Comparison of ENCODE assay signal across 9 cellular contexts in the genomic region with DNA sequence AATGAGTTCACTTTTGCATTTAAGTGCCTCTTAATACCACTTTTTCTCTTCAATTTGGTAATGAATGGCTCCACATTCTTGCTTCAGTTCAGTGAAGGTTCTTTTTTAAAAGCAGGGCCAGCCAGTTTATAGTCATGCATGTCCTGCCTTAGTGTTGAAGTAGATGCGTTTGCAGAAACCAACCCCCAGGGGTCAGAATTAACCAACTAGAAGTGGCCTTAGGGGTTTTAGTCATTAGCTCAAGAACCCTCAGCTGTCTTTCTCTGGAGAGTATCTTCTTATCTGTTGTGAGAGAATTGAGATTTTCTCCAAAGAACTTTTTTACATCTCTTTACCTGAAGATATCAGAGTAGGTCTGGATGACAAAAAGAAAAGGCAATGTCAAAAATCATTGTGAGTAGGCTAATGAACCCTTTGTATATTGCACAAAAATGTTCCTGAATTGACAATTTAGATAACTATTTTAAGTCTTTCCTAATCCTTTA.
DNase-seq lines count a peak whose midpoint lies in the region; ATAC-seq and TF ChIP-seq lines count a peak whose summit lies in the region.
"Had no signal": no experiment of that assay in that cellular context is flagged by ENCODE, and none has a peak within 500 bp of the region (broad histone marks: within the 10 kb centered on the region; RNA-seq: fewer than 3 reads in every experiment).

No MANE protein-coding gene starts in this region.

- intact Hi-C loops in activated B cell treated with CpG ODN at 0.5 μM for 24 hours (cut with micrococcal nuclease) = loop anchor here (1.0 to 10.0 kb wide), 3 partner anchors 154 to 778 kb away; no protein-coding TSS in a partner anchor

- no peaks in the 10 kb centered on the region for H3K27me3 ChIP-seq in neural cell (ENCODE audit: insufficient read depth, low read depth, low read length)

- no peaks in the 10 kb centered on the region for H3K9me2 ChIP-seq in neural cell (ENCODE audit: insufficient read depth, low read length)

- H3F3A ChIP-seq in neural cell (ENCODE audit: insufficient read depth, low read length, poor library complexity, severe bottlenecking) = no peaks in the 10 kb centered on the region

- peak; percentile 19 to 39 for DNase-seq in SHP77 (lab: John Stamatoyannopoulos, UW)
- no peak for DNase-seq in SHP77 treated with DMSO at 0.1 percent for 48 hours (lab: John Stamatoyannopoulos, UW)
- peak; percentile 68 for DNase-seq in NCI-H2227 treated with DMSO at 0.1 percent for 48 hours (lab: John Stamatoyannopoulos, UW)
- DNase-seq in activated B cell treated with CpG ODN at 0.5 μM for 24 hours = no peak
- peak; percentile 70 for DNase-seq in fibroblast of the aortic adventitia (ENCODE audit: low read depth)

- no peaks in the 10 kb centered on the region for H3K79me2 ChIP-seq in neural cell (replicated peaks; ENCODE audit: insufficient read depth, low read length)

- TF ChIP-seq CTCF in activated B cell treated with CpG ODN at 0.5 μM for 24 hours (IDR thresholded peaks at IDR 0.05) (no peak), fibroblast of the aortic adventitia (IDR thresholded peaks at IDR 0.05; ENCODE audit: insufficient read depth, low read length) (peak; percentile 64), neural cell (IDR thresholded peaks at IDR 0.05; ENCODE audit: poor library complexity, severe bottlenecking) (peak; percentile 84)

- no peak overlapping the region for H3K27ac ChIP-seq in neural cell (ENCODE audit: low read length)

- CTCF ChIA-PET in activated B cell treated with CpG ODN at 0.5 μM for 24 hours (lab: Charles Lee) = interaction anchor here (1.2 to 6.6 kb wide), 4 partner anchors 60 to 205 kb away, joined by 3 to 53 read pairs (median 12); no protein-coding TSS in a partner anchor

- H3K27ac Mint-ChIP-seq in activated B cell treated with CpG ODN at 0.5 μM for 24 hours = no peak overlapping the region
- H3K27ac Mint-ChIP-seq: dendritic cell treated with granulocyte-macrophage colony-stimulating factor and Interleukin-4, amounts not matched to agents 40 ng/mL and 50 ng/mL, for 4 days had no signal

- H3K9ac ChIP-seq in neural cell (ENCODE audit: low read length) = no peak overlapping the region

- no peak overlapping the region for H2AFZ ChIP-seq in neural cell (ENCODE audit: low read depth, low read length)

- H3K9me3 ChIP-seq in neural cell (ENCODE audit: low read length) = no peaks in the 10 kb centered on the region

- no peaks in the 10 kb centered on the region for H3K36me3 Mint-ChIP-seq in activated B cell treated with CpG ODN at 0.5 μM for 24 hours (ENCODE audit: low read depth)

- no peaks in the 10 kb centered on the region for H3K9me3 Mint-ChIP-seq in activated B cell treated with CpG ODN at 0.5 μM for 24 hours
- H3K9me3 Mint-ChIP-seq: dendritic cell treated with granulocyte-macrophage colony-stimulating factor and Interleukin-4, amounts not matched to agents 40 ng/mL and 50 ng/mL, for 4 days had no signal

- no peak overlapping the region for H3K4me3 Mint-ChIP-seq in activated B cell treated with CpG ODN at 0.5 μM for 24 hours
- H3K4me3 Mint-ChIP-seq: dendritic cell treated with granulocyte-macrophage colony-stimulating factor and Interleukin-4, amounts not matched to agents 40 ng/mL and 50 ng/mL, for 4 days had no signal

- POLR2A ChIA-PET in activated B cell treated with CpG ODN at 0.5 μM for 24 hours (lab: Charles Lee) = interaction anchor here (0.5 to 0.6 kb wide), 2 partner anchors 418 to 710 kb away, joined by 4 to 7 read pairs; no protein-coding TSS in a partner anchor

- peak; percentile 92 for TF ChIP-seq RAD21 in neural cell (conservative IDR thresholded peaks at IDR 0.05)

- no peaks in the 10 kb centered on the region for H4K20me1 ChIP-seq in neural cell (ENCODE audit: insufficient read depth)

- no peaks in the 10 kb centered on the region for H3K4me1 Mint-ChIP-seq in activated B cell treated with CpG ODN at 0.5 μM for 24 hours

- peak; percentile 59 for ATAC-seq in HG02798 (IDR thresholded peaks at IDR 0.05; ENCODE audit: poor library complexity, unreplicated experiment)
- ATAC-seq in activated B cell treated with CpG ODN at 0.5 μM for 24 hours (ENCODE audit: low read depth) = peak; percentile 62
- no peak for ATAC-seq in GM19023 (IDR thresholded peaks at IDR 0.05; ENCODE audit: unreplicated experiment)

- H3K4me2 ChIP-seq in neural cell (ENCODE audit: low read length) = no peak overlapping the region

- no peak for TF ChIP-seq EP300 in neural cell (conservative IDR thresholded peaks at IDR 0.05; ENCODE audit: poor library complexity, severe bottlenecking)

- H3K36me3 ChIP-seq in neural cell (ENCODE audit: insufficient read depth, low read length) = no peaks in the 10 kb centered on the region

- H3K27me3 Mint-ChIP-seq in activated B cell treated with CpG ODN at 0.5 μM for 24 hours = no peaks in the 10 kb centered on the region
- H3K27me3 Mint-ChIP-seq: dendritic cell treated with granulocyte-macrophage colony-stimulating factor and Interleukin-4, amounts not matched to agents 40 ng/mL and 50 ng/mL, for 4 days had no signal

- H3K4me3 ChIP-seq in fibroblast of the aortic adventitia (ENCODE audit: low read depth, low read length) (no peak overlapping the region), neural cell (ENCODE audit: low read length) (no peak overlapping the region)

TF ChIP-seq in neural cell, 6 proteins besides CTCF, POLR2A, EP300 and RAD21:
- TF ChIP-seq SMC3 (conservative IDR thresholded peaks at IDR 0.05; ENCODE audit: poor library complexity) = peak; percentile 96
- TF ChIP-seq REST (IDR thresholded peaks at IDR 0.05; ENCODE audit: borderline replicate concordance) = no peak

Comparison
In these comparisons a context has a peak if more than half of its experiments do, and no peak if none do; other contexts are left out.
1. DNase-seq: peak in SHP77 (2 of 2), NCI-H2227 treated with DMSO at 0.1 percent for 48 hours (single experiment) and fibroblast of the aortic adventitia (single experiment); none in SHP77 treated with DMSO at 0.1 percent for 48 hours (single experiment) and activated B cell treated with CpG ODN at 0.5 μM for 24 hours (single experiment).